17 cellular contexts compared by ENCODE assay signal in genomic region chr6:636488-636887, GRCh38. TPM values are rescaled to one million over a fixed set of nuclear protein-coding genes. Genes with fewer than 3 reads are reported as not detected.
DNase-seq lines count a peak whose midpoint lies in the region; ATAC-seq lines count a peak whose summit lies in the region.
"Had no signal": no experiment of that assay in that cellular context is flagged by ENCODE, and none has a peak within 500 bp of the region (broad histone marks: within the 10 kb centered on the region; RNA-seq: fewer than 3 reads in every experiment).

No MANE protein-coding gene starts in this region.

- DNase-seq in activated naive CD4-positive, alpha-beta T cell treated with anti-CD3 and anti-CD28 coated beads, Interleukin-2, amount 50 U/mL, for 72 hours (ENCODE audit: low spot score in 2 of 2): no peak
- DNase-seq in activated naive CD4-positive, alpha-beta T cell (lab: John Stamatoyannopoulos, UW): no peak
- DNase-seq in substantia nigra (lab: John Stamatoyannopoulos, UW) (no peak), left lobe of liver (ENCODE audit: low spot score) (no peak)
- DNase-seq: GF-D8; H7; islet precursor cell; NCI-H187; NCI-H524 treated with DMSO at 0.1 percent for 48 hours; stimulated activated CD8-positive, alpha-beta memory T cell treated with anti-CD3 and anti-CD28 coated beads, Interleukin-4, amount 100 ng/mL, for 48 hours; upper lobe of left lung had no signal

- no peaks in the 10 kb centered on the region for H3K9me3 Mint-ChIP-seq in activated naive CD4-positive, alpha-beta T cell treated with anti-CD3 and anti-CD28 coated beads, Interleukin-2, amount 50 U/mL, for 72 hours
- H3K9me3 Mint-ChIP-seq in stimulated activated memory B cell treated with anti-CD40 and anti-IgM and Interleukin-4, amounts not matched to agents 10 μg/mL and 1 μg/mL and 100 μg/mL, for 72 hours: no peaks in the 10 kb centered on the region
- H3K9me3 Mint-ChIP-seq: T-helper 1 cell treated with Interleukin-12 subunit alpha and Interleukin-12 subunit beta and Interleukin-4 antibody, amounts not matched to agents 30 μg/mL and 1 μg/mL, for 36 hours had no signal

- peak; percentile 95 for ATAC-seq in activated naive CD4-positive, alpha-beta T cell treated with anti-CD3 and anti-CD28 coated beads, Interleukin-2, amount 50 U/mL, for 72 hours
- ATAC-seq in GM21515 (IDR thresholded peaks at IDR 0.05; ENCODE audit: unreplicated experiment): peak; percentile 73
- peak; percentile 79 for ATAC-seq in HG03108 (IDR thresholded peaks at IDR 0.05; ENCODE audit: unreplicated experiment)
- peak; percentile 87 for ATAC-seq in stimulated activated memory B cell treated with anti-CD40 and anti-IgM and Interleukin-4, amounts not matched to agents 10 μg/mL and 1 μg/mL and 100 μg/mL, for 72 hours
- no peak for ATAC-seq in left lobe of liver
- no peak for ATAC-seq in HG03520 (IDR thresholded peaks at IDR 0.05; ENCODE audit: unreplicated experiment)

- H3K4me1 Mint-ChIP-seq in stimulated activated memory B cell treated with anti-CD40 and anti-IgM and Interleukin-4, amounts not matched to agents 10 μg/mL and 1 μg/mL and 100 μg/mL, for 72 hours: peaks cover 16% of the 10 kb centered on the region

- H3K27me3 Mint-ChIP-seq in stimulated activated memory B cell treated with anti-CD40 and anti-IgM and Interleukin-4, amounts not matched to agents 10 μg/mL and 1 μg/mL and 100 μg/mL, for 72 hours: no peaks in the 10 kb centered on the region

- H3K27ac ChIP-seq in substantia nigra (ENCODE audit: low read depth, low read length, poor library complexity, severe bottlenecking): no peak overlapping the region
- H3K27ac ChIP-seq: prostate gland, upper lobe of left lung had no signal

- peak overlapping the region in 1 of 2 donors; percentile 54 for H3K27ac Mint-ChIP-seq in activated naive CD4-positive, alpha-beta T cell treated with anti-CD3 and anti-CD28 coated beads, Interleukin-2, amount 50 U/mL, for 72 hours
- no peak overlapping the region for H3K27ac Mint-ChIP-seq in stimulated activated memory B cell treated with anti-CD40 and anti-IgM and Interleukin-4, amounts not matched to agents 10 μg/mL and 1 μg/mL and 100 μg/mL, for 72 hours
- H3K27ac Mint-ChIP-seq: T-helper 1 cell treated with Interleukin-12 subunit alpha and Interleukin-12 subunit beta and Interleukin-4 antibody, amounts not matched to agents 30 μg/mL and 1 μg/mL, for 36 hours had no signal

- H3K4me3 Mint-ChIP-seq in stimulated activated memory B cell treated with anti-CD40 and anti-IgM and Interleukin-4, amounts not matched to agents 10 μg/mL and 1 μg/mL and 100 μg/mL, for 72 hours: no peak overlapping the region
- H3K4me3 Mint-ChIP-seq: T-helper 1 cell treated with Interleukin-12 subunit alpha and Interleukin-12 subunit beta and Interleukin-4 antibody, amounts not matched to agents 30 μg/mL and 1 μg/mL, for 36 hours had no signal

- H3K36me3 Mint-ChIP-seq in activated naive CD4-positive, alpha-beta T cell treated with anti-CD3 and anti-CD28 coated beads, Interleukin-2, amount 50 U/mL, for 72 hours: peaks cover 6 to 11% of the 10 kb centered on the region in 2 donors
- H3K36me3 Mint-ChIP-seq in stimulated activated memory B cell treated with anti-CD40 and anti-IgM and Interleukin-4, amounts not matched to agents 10 μg/mL and 1 μg/mL and 100 μg/mL, for 72 hours: peaks cover 63% of the 10 kb centered on the region

RNA-seq across cellular contexts. Expression of gene HUS1B, which starts 20.4 kb away (rescaled TPM):
- total RNA-seq in activated naive CD4-positive, alpha-beta T cell treated with anti-CD3 and anti-CD28 coated beads, Interleukin-2, amount 50 U/mL, for 72 hours: 1 to 10 TPM; 1.6 to 1.9 TPM
- total RNA-seq in left lobe of liver: 0.23 TPM

RNA-seq across cellular contexts. Expression of gene EXOC2, which starts 56.5 kb away (rescaled TPM):
- 10 to 100 TPM; 30.7 to 49.3 TPM for total RNA-seq in activated naive CD4-positive, alpha-beta T cell treated with anti-CD3 and anti-CD28 coated beads, Interleukin-2, amount 50 U/mL, for 72 hours
- total RNA-seq in left lobe of liver: 7.5 TPM

Comparison
In these comparisons a context has a peak if more than half of its experiments do, and no peak if none do; other contexts are left out.
1. ATAC-seq: peak in activated naive CD4-positive, alpha-beta T cell treated with anti-CD3 and anti-CD28 coated beads, Interleukin-2, amount 50 U/mL, for 72 hours (2 of 2), GM21515 (single experiment), HG03108 (single experiment) and stimulated activated memory B cell treated with anti-CD40 and anti-IgM and Interleukin-4, amounts not matched to agents 10 μg/mL and 1 μg/mL and 100 μg/mL, for 72 hours (single experiment); none in left lobe of liver (single experiment) and HG03520 (single experiment).